23 cellular contexts compared by ENCODE assay signal in the genomic region with DNA sequence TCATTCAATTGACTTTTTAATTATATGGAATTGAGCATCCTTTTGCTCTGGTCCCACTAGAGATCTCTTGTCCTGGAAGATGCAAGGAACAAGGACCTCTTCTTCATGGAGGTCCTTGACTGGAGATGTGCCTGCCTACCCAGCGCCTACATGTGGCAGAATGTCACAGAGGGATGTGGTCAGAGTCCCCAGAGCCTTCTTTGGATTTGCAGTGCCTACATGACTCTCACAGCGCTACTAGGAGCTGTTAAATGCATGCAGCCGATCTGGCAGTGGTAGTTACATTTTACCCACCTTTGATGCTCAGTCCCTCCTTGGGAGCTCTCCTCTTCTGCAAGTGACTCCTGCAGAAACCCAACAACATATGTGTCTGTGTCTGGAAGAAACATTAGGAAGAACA. TPM values are rescaled to one million over a fixed set of nuclear protein-coding genes. Genes with fewer than 3 reads are reported as not detected.
"Had no signal": no experiment of that assay in that cellular context is flagged by ENCODE, and none has a peak within 500 bp of the region (broad histone marks: within the 10 kb centered on the region; RNA-seq: fewer than 3 reads in every experiment).

No MANE protein-coding gene starts in this region.

- H3K36me3 Mint-ChIP-seq: naive thymus-derived CD8-positive, alpha-beta T cell; stimulated activated effector memory CD8-positive, alpha-beta T cell treated with anti-CD3 and anti-CD28 coated beads, Interleukin-12 subunit alpha, Interleukin-12 subunit beta, amount 100 ng/mL, for 72 hours had no signal

- H3K27ac Mint-ChIP-seq: progenitor cell of endocrine pancreas; stimulated activated effector memory CD8-positive, alpha-beta T cell treated with anti-CD3 and anti-CD28 coated beads, Interleukin-12 subunit alpha, Interleukin-12 subunit beta, amount 100 ng/mL, for 72 hours; stimulated activated naive CD8-positive, alpha-beta T cell treated with anti-CD3 and anti-CD28 coated beads, Interleukin-15, amount 100 ng/mL, for 72 hours had no signal

- ATAC-seq: left lobe of liver; mucosa of descending colon; naive thymus-derived CD8-positive, alpha-beta T cell; right cardiac atrium; stimulated activated effector memory CD8-positive, alpha-beta T cell treated with anti-CD3 and anti-CD28 coated beads, Interleukin-12 subunit alpha, Interleukin-12 subunit beta, amount 100 ng/mL, for 72 hours; stimulated activated naive CD8-positive, alpha-beta T cell treated with anti-CD3 and anti-CD28 coated beads, Interleukin-15, amount 100 ng/mL, for 72 hours; upper lobe of right lung had no signal

- H3K9me3 Mint-ChIP-seq: naive thymus-derived CD8-positive, alpha-beta T cell; neural crest cell; stimulated activated effector memory CD8-positive, alpha-beta T cell treated with anti-CD3 and anti-CD28 coated beads, Interleukin-12 subunit alpha, Interleukin-12 subunit beta, amount 100 ng/mL, for 72 hours; stimulated activated naive CD8-positive, alpha-beta T cell treated with anti-CD3 and anti-CD28 coated beads, Interleukin-15, amount 100 ng/mL, for 72 hours had no signal

- DNase-seq: cortex of kidney; dorsolateral prefrontal cortex; effector CD8-positive, alpha-beta T cell; gastrocnemius medialis; heart right ventricle; hypothalamus; islet precursor cell; mucosa of descending colon; naive thymus-derived CD8-positive, alpha-beta T cell; nucleus accumbens; ovary; right cardiac atrium; stimulated activated CD4-positive, alpha-beta T cell treated with anti-CD3 and anti-CD28 coated beads, Interleukin-4, amount 100 ng/mL, for 1 hour; stimulated activated CD8-positive, alpha-beta memory T cell treated with anti-CD3 and anti-CD28 coated beads, Interleukin-4, amount 100 ng/mL, for 48 hours; stimulated activated naive CD8-positive, alpha-beta T cell treated with anti-CD3 and anti-CD28 coated beads, Interleukin-15, amount 100 ng/mL, for 72 hours; testis; upper lobe of right lung had no signal

- H3K4me3 Mint-ChIP-seq: naive thymus-derived CD8-positive, alpha-beta T cell; neural crest cell; stimulated activated effector memory CD8-positive, alpha-beta T cell treated with anti-CD3 and anti-CD28 coated beads, Interleukin-12 subunit alpha, Interleukin-12 subunit beta, amount 100 ng/mL, for 72 hours; stimulated activated naive CD8-positive, alpha-beta T cell treated with anti-CD3 and anti-CD28 coated beads, Interleukin-15, amount 100 ng/mL, for 72 hours had no signal

- H3K27me3 Mint-ChIP-seq: stimulated activated naive CD8-positive, alpha-beta T cell treated with anti-CD3 and anti-CD28 coated beads, Interleukin-15, amount 100 ng/mL, for 72 hours had no signal

- H3K4me1 Mint-ChIP-seq: stimulated activated effector memory CD8-positive, alpha-beta T cell treated with anti-CD3 and anti-CD28 coated beads, Interleukin-12 subunit alpha, Interleukin-12 subunit beta, amount 100 ng/mL, for 72 hours had no signal

RNA-seq across cellular contexts. Expression of a gene that starts 51.9 kb away (rescaled TPM):
- total RNA-seq: neural crest cell, progenitor cell of endocrine pancreas, tibial nerve, vagina had no signal
